In genomic region chr10:12348341-12348869, GRCh38 we compare ENCODE assay signal across 8 cellular contexts. TPM values are rescaled to one million over a fixed set of nuclear protein-coding genes. Genes with fewer than 3 reads are reported as not detected.
DNase-seq lines count a peak whose midpoint lies in the region; ATAC-seq and TF ChIP-seq lines count a peak whose summit lies in the region.

No MANE protein-coding gene starts in this region.

- no peak for ATAC-seq in GM18868 (IDR thresholded peaks at IDR 0.05; ENCODE audit: unreplicated experiment)
- no peak for ATAC-seq in HG02973 (IDR thresholded peaks at IDR 0.05; ENCODE audit: unreplicated experiment)

- TF ChIP-seq CTCF in Calu3 (IDR thresholded peaks at IDR 0.05; ENCODE audit: unreplicated experiment): no peak
- no peak for TF ChIP-seq CTCF in OCI-LY1 (IDR thresholded peaks at IDR 0.05; ENCODE audit: low read length)
- no peak for TF ChIP-seq CTCF in epithelial cell of proximal tubule (conservative IDR thresholded peaks at IDR 0.05; ENCODE audit: low read depth, low read length)
- no peak for TF ChIP-seq CTCF in ovary (IDR thresholded peaks at IDR 0.05)

- H3K4me3 Mint-ChIP-seq in Calu3 (ENCODE audit: low read depth, unreplicated experiment): peak overlapping the region; percentile 80

- TF ChIP-seq EP300 in ovary (IDR thresholded peaks at IDR 0.05): no peak

- CTCF ChIA-PET in Calu3 (lab: Charles Lee): interaction anchor here (0.6 to 1.3 kb wide), 3 partner anchors 11 to 1237 kb away, joined by 3 read pairs; no protein-coding TSS in a partner anchor

- no peaks in the 10 kb centered on the region for H3K9me2 ChIP-seq in OCI-LY1 (ENCODE audit: low read depth, low read length)

- H3K79me2 ChIP-seq in OCI-LY1 (ENCODE audit: insufficient read depth, low read length): no peaks in the 10 kb centered on the region

- H3K4me1 ChIP-seq in OCI-LY1 (ENCODE audit: insufficient read depth, low read length, severe bottlenecking) (peaks cover 6% of the 10 kb centered on the region), ovary (ENCODE audit: insufficient read depth) (peaks cover 8% of the 10 kb centered on the region)

- DNase-seq in Calu3: no peak
- no peak for DNase-seq in epithelial cell of proximal tubule (ENCODE audit: low read depth)
- no peak for DNase-seq in ovary
- no peak for DNase-seq in inferior parietal cortex (ENCODE audit: extremely low spot score)
- DNase-seq in GM03348 (ENCODE audit: low spot score): no peak

- H3K9me3 ChIP-seq in OCI-LY1 (ENCODE audit: low read length): no peaks in the 10 kb centered on the region
- H3K9me3 ChIP-seq in ovary: no peaks in the 10 kb centered on the region

- H4K20me1 ChIP-seq in OCI-LY1 (ENCODE audit: insufficient read depth, low read length): no peaks in the 10 kb centered on the region

- no peaks in the 10 kb centered on the region for H3F3A ChIP-seq in OCI-LY1 (ENCODE audit: insufficient read depth, low read length)

- no peaks in the 10 kb centered on the region for H3K9me3 Mint-ChIP-seq in Calu3 (ENCODE audit: low read depth, unreplicated experiment)

- WGBS in ovary, 3 donors: 13 to 19% (median 14%) methylated on average over 18 to 24 of the region's 24 CpGs

- H3K4me2 ChIP-seq in OCI-LY1 (ENCODE audit: low read length): peak overlapping the region; percentile 42; the same call in 1 of the 2 replicates

- H3K4me3 ChIP-seq in OCI-LY1 (ENCODE audit: low read depth, low read length, poor library complexity, severe bottlenecking) (peak overlapping the region; percentile 30), epithelial cell of proximal tubule (ENCODE audit: low read depth, low read length) (peak overlapping the region; percentile 31), ovary (peak overlapping the region; percentile 75)

- peaks cover 12% of the 10 kb centered on the region for H3K4me1 Mint-ChIP-seq in Calu3 (ENCODE audit: low read depth, unreplicated experiment)

- peaks cover 14% of the 10 kb centered on the region for H3K36me3 Mint-ChIP-seq in Calu3 (ENCODE audit: insufficient read depth, unreplicated experiment)

- H3K9ac ChIP-seq in OCI-LY1 (ENCODE audit: low read length): no peak overlapping the region

- H3K27me3 ChIP-seq in OCI-LY1 (ENCODE audit: insufficient read depth, low read length): 0 out of 2 replicates have a peak, but pooled peaks cover 5% of the 10 kb centered on the region
- H3K27me3 ChIP-seq in ovary: no peaks in the 10 kb centered on the region

- H3K27ac ChIP-seq in OCI-LY1 (ENCODE audit: low read depth, low read length, poor library complexity, severe bottlenecking): no peak overlapping the region
- peak overlapping the region; percentile 61 to 76 for H3K27ac ChIP-seq in ovary

- H3K27ac Mint-ChIP-seq in Calu3 (ENCODE audit: unreplicated experiment): no peak overlapping the region

- H3K36me3 ChIP-seq in OCI-LY1 (ENCODE audit: insufficient read depth, low read length) (no peaks in the 10 kb centered on the region), ovary (no peaks in the 10 kb centered on the region)

- peaks cover 63% of the 10 kb centered on the region for H3K27me3 Mint-ChIP-seq in Calu3 (ENCODE audit: unreplicated experiment)

- no peak for TF ChIP-seq POLR2A in ovary (IDR thresholded peaks at IDR 0.05)

- H2AFZ ChIP-seq in OCI-LY1 (ENCODE audit: low read length): no peak overlapping the region

- no TSS peak for BruUV-seq in Calu3 (replicated peaks; lab: Mats Ljungman, UMichigan)

- intact Hi-C loops in Calu3 (cut with micrococcal nuclease; ENCODE audit: unreplicated experiment) (loop anchor here (5.0 to 10.0 kb wide), 2 partner anchors 66 to 86 kb away; no protein-coding TSS in a partner anchor), ovary (cut with DNase I) (no loop called here)

RNA-seq across cellular contexts. Expression of gene CAMK1D, which starts 0.9 kb away (rescaled TPM):
- total RNA-seq in Calu3 (2022) (2.6 and 2.7 TPM in 2 replicates), epithelial cell of proximal tubule (1.0 and 1.6 TPM in 2 replicates), ovary (10 to 100 TPM in 1 of 7 donors, 1 to 10 TPM in 6; 1.8 to 11.7 (median 5.5) TPM)
- 1 to 10 TPM; 2.4 to 7.5 TPM for polyA plus RNA-seq in ovary
